ENCODE assay signal across 9 cellular contexts in the genomic region with DNA sequence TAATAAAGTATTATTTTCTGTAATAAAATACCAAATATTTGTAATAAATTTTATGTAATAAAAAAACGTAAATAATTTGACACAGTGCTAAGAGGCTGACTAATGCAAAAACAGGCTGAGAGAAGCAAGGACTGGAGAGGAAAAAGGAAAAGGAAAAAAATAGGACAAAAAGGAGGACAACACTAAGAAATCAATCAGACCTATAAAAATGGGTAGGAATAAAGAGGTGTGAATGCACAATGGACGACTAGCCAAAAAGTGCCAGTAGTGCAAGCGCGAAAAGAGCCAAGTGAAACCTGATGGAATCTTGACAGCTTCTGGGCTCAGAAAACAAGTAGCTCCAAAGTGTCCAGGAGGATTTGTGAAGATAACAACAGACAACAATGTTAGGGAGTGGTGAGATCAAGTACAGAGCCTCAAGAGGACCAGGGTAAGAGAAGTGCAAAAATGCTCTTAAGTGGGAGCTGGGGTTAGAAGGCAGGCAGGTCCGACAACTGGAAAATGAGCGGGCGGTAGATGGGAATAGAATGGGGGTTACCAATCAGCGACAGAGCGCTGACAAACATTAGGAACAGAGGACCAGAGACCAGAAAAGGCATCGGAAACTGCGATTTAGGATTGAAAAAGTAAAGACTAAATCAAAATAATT. TPM values are rescaled to one million over a fixed set of nuclear protein-coding genes. Genes with fewer than 3 reads are reported as not detected.
DNase-seq lines count a peak whose midpoint lies in the region; ATAC-seq, FAIRE-seq and TF ChIP-seq lines count a peak whose summit lies in the region.
"Had no signal": no experiment of that assay in that cellular context is flagged by ENCODE, and none has a peak within 500 bp of the region (broad histone marks: within the 10 kb centered on the region; RNA-seq: fewer than 3 reads in every experiment).

No MANE protein-coding gene starts in this region.

- no peak for FAIRE-seq in bronchial epithelial cell (lab: Jason Lieb, UNC)
- FAIRE-seq: islet of Langerhans had no signal

- no peaks in the 10 kb centered on the region for H3K9me3 ChIP-seq in BE2C
- no peaks in the 10 kb centered on the region for H3K9me3 ChIP-seq in Karpas-422 (ENCODE audit: low read length)
- H3K9me3 ChIP-seq in left lung: peaks cover 0 to 3% of the 10 kb centered on the region in 2 donors
- H3K9me3 ChIP-seq in tibial nerve: no peaks in the 10 kb centered on the region

- DNase-seq in BE2C (peak; percentile 14), Karpas-422 (peak; percentile 58), bronchial epithelial cell (ENCODE audit: low read depth) (peak; percentile 19), left lung (no peak), tibial nerve (ENCODE audit: low spot score in 2 of 2) (peak in 1 of 2 donors; percentile 9), T1000 (lab: John Stamatoyannopoulos, UW) (no peak), epidermal melanocyte (ENCODE audit: insufficient read length, low spot score) (no peak)

- H3K9me2 ChIP-seq in Karpas-422 (replicated peaks; ENCODE audit: insufficient read depth, low read length): no peaks in the 10 kb centered on the region

- H3K4me3 ChIP-seq in BE2C (ENCODE audit: low read depth, low read length): peak overlapping the region; percentile 94
- peak overlapping the region; percentile 93 for H3K4me3 ChIP-seq in Karpas-422 (ENCODE audit: low read length)
- H3K4me3 ChIP-seq in bronchial epithelial cell (ENCODE audit: low read depth, low read length): peak overlapping the region; percentile 91
- peak overlapping the region; percentile 69 to 90 for H3K4me3 ChIP-seq in left lung
- peak overlapping the region; percentile 97 to 99 (median 98) for H3K4me3 ChIP-seq in tibial nerve

- H3K4me1 ChIP-seq in BE2C: peaks cover 9% of the 10 kb centered on the region
- peaks cover 36% of the 10 kb centered on the region for H3K4me1 ChIP-seq in Karpas-422 (ENCODE audit: low read length)
- peaks cover 0 to 44% of the 10 kb centered on the region in 2 donors for H3K4me1 ChIP-seq in left lung
- peaks cover 0 to 41% (median 3%) of the 10 kb centered on the region in 4 donors for H3K4me1 ChIP-seq in tibial nerve

- ATAC-seq in GM19452 (IDR thresholded peaks at IDR 0.05; ENCODE audit: unreplicated experiment) (peak; percentile 6), left lung (peak; percentile 41)

- TF ChIP-seq POLR2A in tibial nerve (IDR thresholded peaks at IDR 0.05): no peak

- TF ChIP-seq CTCF in BE2C (IDR thresholded peaks at IDR 0.05; ENCODE audit: low read depth, low read length): no peak
- TF ChIP-seq CTCF in bronchial epithelial cell (IDR thresholded peaks at IDR 0.05; ENCODE audit: insufficient read depth, low read length, severe bottlenecking): no peak
- no peak for TF ChIP-seq CTCF in left lung (IDR thresholded peaks at IDR 0.05)
- no peak for TF ChIP-seq CTCF in tibial nerve (IDR thresholded peaks at IDR 0.05)

- H3K27me3 ChIP-seq in BE2C (no peaks in the 10 kb centered on the region), Karpas-422 (ENCODE audit: low read length) (no peaks in the 10 kb centered on the region), bronchial epithelial cell (ENCODE audit: control insufficient read depth, insufficient read depth, low read length) (no peaks in the 10 kb centered on the region), left lung (no peaks in the 10 kb centered on the region), tibial nerve (no peaks in the 10 kb centered on the region)

- 3 to 5% methylated on average over 11 of the region's 11 CpGs for WGBS in tibial nerve, 2 donors

- H3K9ac ChIP-seq in Karpas-422 (ENCODE audit: low read length): peak overlapping the region; percentile 93

- TF ChIP-seq EP300 in tibial nerve (IDR thresholded peaks at IDR 0.05): no peak

- H3K79me2 ChIP-seq in Karpas-422 (ENCODE audit: low read length): peaks cover 64% of the 10 kb centered on the region

- H3K36me3 ChIP-seq in BE2C (no peaks in the 10 kb centered on the region), Karpas-422 (ENCODE audit: insufficient read depth, low read length) (peaks cover 5% of the 10 kb centered on the region; the same call in 1 of the 2 replicates), bronchial epithelial cell (ENCODE audit: control insufficient read depth, insufficient read depth, low read length) (no peaks in the 10 kb centered on the region), left lung (no peaks in the 10 kb centered on the region), tibial nerve (no peaks in the 10 kb centered on the region)

- peak overlapping the region; percentile 85 for H3K4me2 ChIP-seq in Karpas-422 (ENCODE audit: low read depth, low read length, poor library complexity, severe bottlenecking)

- intact Hi-C loops in left lung (cut with DNase I): no loop called here

- no peaks in the 10 kb centered on the region; the same call in 1 of the 2 replicates for H4K20me1 ChIP-seq in Karpas-422 (ENCODE audit: insufficient read depth, low read depth, low read length)

- H3K27ac ChIP-seq in Karpas-422 (ENCODE audit: low read length) (peak overlapping the region; percentile 73; the same call in 1 of the 2 replicates), left lung (peak overlapping the region; percentile 97 to 98), tibial nerve (peak overlapping the region; percentile 99 to 100 (median 100))

- no peak overlapping the region for H2AFZ ChIP-seq in Karpas-422 (ENCODE audit: low read length)

RNA-seq across cellular contexts. Expression of gene BRAF, which starts 1.2 kb away (rescaled TPM):
- 11.7 TPM for polyA plus RNA-seq in BE2C (2012; ENCODE audit: insufficient read depth, insufficient read length, low read depth)
- total RNA-seq in Karpas-422 (2014; rRNA removed; shearing (Covaris generic); ENCODE audit: low replicate concordance): 53.5 and 72.6 TPM in 2 replicates
- 11.3 and 16.8 TPM in 2 replicates for total RNA-seq in bronchial epithelial cell
- total RNA-seq in left lung: 10 to 100 TPM; 30.8 to 35.9 TPM
- 10 to 100 TPM; 43.5 to 56.5 (median 49.5) TPM for total RNA-seq in tibial nerve

Comparison
In these comparisons a context has a peak if more than half of its experiments do, and no peak if none do; other contexts are left out.
1. DNase-seq: peak in BE2C (single experiment), Karpas-422 (single experiment) and bronchial epithelial cell (single experiment); none in left lung (0 of 2), T1000 (single experiment) and epidermal melanocyte (single experiment).
2. Peak in every context shown above with its lines, with median percentiles within 50 percentile points of each other: H3K4me3 ChIP-seq and H3K27ac ChIP-seq.